In the genomic region with DNA sequence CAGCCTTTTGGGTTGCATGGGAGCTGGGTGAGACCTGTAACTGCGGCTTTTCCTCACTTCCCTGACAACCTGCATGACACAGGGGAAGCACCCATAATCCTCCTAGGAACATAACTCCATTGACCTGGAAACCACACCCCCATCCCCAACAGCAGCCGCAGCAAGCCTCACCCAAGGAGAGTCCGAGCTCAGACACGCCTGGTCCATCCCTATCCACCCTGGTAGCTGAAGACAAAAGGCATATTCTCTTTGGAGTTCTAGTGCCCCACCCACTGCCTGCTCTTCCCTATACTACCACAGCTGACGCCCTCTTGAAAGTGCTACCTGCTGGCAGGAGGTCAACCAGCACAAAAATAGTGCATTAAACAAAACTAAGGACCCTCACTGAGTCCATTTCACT, we compare ENCODE assay signal across 16 cellular contexts.
A peak's percentile ranks its signal among the peaks of the same experiment; 100 is the strongest.
DNase-seq lines count a peak whose midpoint lies in the region; ATAC-seq, FAIRE-seq and TF ChIP-seq lines count a peak whose summit lies in the region.
"Had no signal": no experiment of that assay in that cellular context is flagged by ENCODE, and none has a peak within 500 bp of the region (broad histone marks: within the 10 kb centered on the region; RNA-seq: fewer than 3 reads in every experiment).

No MANE protein-coding gene starts in this region.

- H3K18ac ChIP-seq in H1 (ENCODE audit: extremely low read depth, low read length) (peak overlapping the region; percentile 28; the same call in 1 of the 2 replicates), neuronal stem cell (ENCODE audit: low read length) (no peak overlapping the region)

- H3K4me3 ChIP-seq in HUES48 (ENCODE audit: low read depth, low read length) (no peak overlapping the region), H1 (ENCODE audit: extremely low read depth in 1 of 4, insufficient read depth in 2 of 4, low read depth in 3 of 4, low read length in 4 of 4) (no peak overlapping the region), neuronal stem cell (ENCODE audit: low read length in 2 of 2) (no peak overlapping the region)
- H3K4me3 ChIP-seq: BLaER1 treated with 17β-estradiol and CSF1 and Interleukin-3, amounts not matched to agents 10 nM and 100 nM had no signal

- H3K27ac ChIP-seq in HUES48 (ENCODE audit: low read depth, low read length) (peak overlapping the region; percentile 22), H1 (ENCODE audit: low read depth, low read length) (no peak overlapping the region), neuronal stem cell (replicated peaks; ENCODE audit: low read length) (no peak overlapping the region)
- H3K27ac ChIP-seq: BLaER1 treated with 17β-estradiol and CSF1 and Interleukin-3, amounts not matched to agents 10 nM and 100 nM had no signal

- H4K91ac ChIP-seq in H1 (replicated peaks; ENCODE audit: insufficient read length, low read length) (no peak overlapping the region), neuronal stem cell (ENCODE audit: low read depth, low read length, poor library complexity) (no peak overlapping the region)

- 0 out of 2 replicates have a peak, but pooled peaks cover 3% of the 10 kb centered on the region for H3K9me3 ChIP-seq in HUES48 (ENCODE audit: control insufficient read depth, insufficient read depth, low read length)
- peaks cover 0 to 11% of the 10 kb centered on the region in 2 experiments; a peak in 1 of 4 replicates for H3K9me3 ChIP-seq in H1 (ENCODE audit: insufficient read depth in 2 of 2, low read depth in 1 of 2, low read length in 1 of 2)
- peaks cover 0 to 4% of the 10 kb centered on the region in 2 donors for H3K9me3 ChIP-seq in neuronal stem cell (replicated peaks in 1 of 2; ENCODE audit: control insufficient read depth in 2 of 2, insufficient read depth in 1 of 2, low read depth in 1 of 2, low read length in 2 of 2)
- H3K9me3 ChIP-seq: BLaER1 treated with 17β-estradiol and CSF1 and Interleukin-3, amounts not matched to agents 10 nM and 100 nM had no signal

- no peak for FAIRE-seq in H1 (lab: Jason Lieb, UNC)
- FAIRE-seq: GM12892, H54, HepG2 had no signal

- whole genome bisulfite sequencing in H1 (ENCODE audit: extremely low coverage in 1 of 2, insufficient coverage in 1 of 2, insufficient read length in 1 of 2, insufficient replicate concordance in 2 of 2, low coverage in 1 of 2, low lambda C conversion rate in 2 of 2, missing lambda C conversion rate in 1 of 2), 2 experiments, result 92% methylated on average over 5 of the region's 5 CpGs; no CpG with 5 or more reads in 1 of the 2 experiments
- no CpG with 5 or more reads among the region's 5 CpGs for WGBS in neuronal stem cell (ENCODE audit: extremely low coverage in 2 of 2, insufficient read length in 2 of 2, insufficient replicate concordance in 1 of 2), 2 donors

- peak overlapping the region; percentile 41; the same call in 1 of the 2 replicates for H2AFZ ChIP-seq in H1 (ENCODE audit: low read length)
- no peak overlapping the region for H2AFZ ChIP-seq in neuronal stem cell (ENCODE audit: low read length)

- TF ChIP-seq CTCF in H1 (IDR thresholded peaks at IDR 0.05; ENCODE audit: control extremely low read depth in 1 of 3, insufficient read depth in 1 of 3, low read depth in 1 of 3, low read length in 3 of 3), result no peak

- no peak for TF ChIP-seq POLR2A in H1 (IDR thresholded peaks at IDR 0.05; ENCODE audit: control extremely low read depth in 1 of 2, low read depth in 2 of 2, low read length in 2 of 2)

- no peaks in the 10 kb centered on the region for H4K20me1 ChIP-seq in H1 (replicated peaks in 1 of 2; ENCODE audit: control insufficient read depth in 1 of 2, insufficient read depth in 2 of 2, low read length in 2 of 2)
- H4K20me1 ChIP-seq: BLaER1 treated with 17β-estradiol and CSF1 and Interleukin-3, amounts not matched to agents 10 nM and 100 nM had no signal

- H3K4ac ChIP-seq in H1 (replicated peaks; ENCODE audit: insufficient read length, low read depth, low read length), result no peak overlapping the region
- H3K4ac ChIP-seq in neuronal stem cell (ENCODE audit: low read length), result no peak overlapping the region

- H2AK5ac ChIP-seq in H1 (ENCODE audit: low read depth, low read length) (no peak overlapping the region), neuronal stem cell (ENCODE audit: low read depth, low read length) (no peak overlapping the region)

- H3K79me2 ChIP-seq in H1 (ENCODE audit: control insufficient read depth in 1 of 2, insufficient read depth in 2 of 2, low read length in 2 of 2), result no peaks in the 10 kb centered on the region

- H3K4me1 ChIP-seq in HUES48 (ENCODE audit: control insufficient read depth, insufficient read depth, low read length) (peaks cover 21% of the 10 kb centered on the region), H1 (replicated peaks in 1 of 4; ENCODE audit: control insufficient read depth in 3 of 4, insufficient read depth in 4 of 4, low read length in 3 of 4) (peaks cover 0 to 4% (median under 1%) of the 10 kb centered on the region in 4 experiments; a peak in 2 of 7 replicates), neuronal stem cell (ENCODE audit: control insufficient read depth in 2 of 2, insufficient read depth in 1 of 2, low read depth in 1 of 2, low read length in 2 of 2) (no peaks in the 10 kb centered on the region)
- H3K4me1 ChIP-seq: BLaER1 treated with 17β-estradiol and CSF1 and Interleukin-3, amounts not matched to agents 10 nM and 100 nM had no signal

- H3K23ac ChIP-seq in H1 (ENCODE audit: insufficient read length) (no peak overlapping the region), neuronal stem cell (ENCODE audit: low read depth, low read length, poor library complexity) (no peak overlapping the region)

- H2BK5ac ChIP-seq in H1 (ENCODE audit: low read depth, low read length) (peak overlapping the region; percentile 5; the same call in 1 of the 2 replicates), neuronal stem cell (ENCODE audit: low read length) (no peak overlapping the region)

- no peaks in the 10 kb centered on the region for H3K23me2 ChIP-seq in H1 (ENCODE audit: low read depth, low read length)

- ATAC-seq in GM18858 (IDR thresholded peaks at IDR 0.05; ENCODE audit: unreplicated experiment), result no peak
- ATAC-seq: HepG2 had no signal

- no peak overlapping the region for H2BK120ac ChIP-seq in H1 (replicated peaks; ENCODE audit: low read depth, low read length)
- no peak overlapping the region for H2BK120ac ChIP-seq in neuronal stem cell (ENCODE audit: low read depth, low read length)

- H2BK15ac ChIP-seq in H1 (ENCODE audit: low read length), result no peak overlapping the region
- no peak overlapping the region for H2BK15ac ChIP-seq in neuronal stem cell (ENCODE audit: low read length)

- H2BK20ac ChIP-seq in H1 (ENCODE audit: low read length), result 0 out of 2 replicates have a peak overlapping the region, but pooled peaks have one; percentile 6

- H3K27me3 ChIP-seq in HUES48 (ENCODE audit: control insufficient read depth, insufficient read depth, low read length), result no peaks in the 10 kb centered on the region
- H3K27me3 ChIP-seq in H1 (replicated peaks in 1 of 4; ENCODE audit: control insufficient read depth in 3 of 4, extremely low read depth in 1 of 4, insufficient read depth in 3 of 4, low read length in 3 of 4), result no peaks in the 10 kb centered on the region
- no peaks in the 10 kb centered on the region for H3K27me3 ChIP-seq in neuronal stem cell (ENCODE audit: control insufficient read depth in 3 of 3, insufficient read depth in 3 of 3, low read depth in 1 of 3, low read length in 3 of 3)
- H3K27me3 ChIP-seq: BLaER1 treated with 17β-estradiol and CSF1 and Interleukin-3, amounts not matched to agents 10 nM and 100 nM had no signal

- no peak for TF ChIP-seq RAD21 in H1 (IDR thresholded peaks at IDR 0.05 in 1 of 2, conservative IDR thresholded peaks at IDR 0.05 in 1 of 2; ENCODE audit: low read depth in 2 of 2, low read length in 2 of 2)

- H3K14ac ChIP-seq in H1 (ENCODE audit: insufficient read length) (no peak overlapping the region), neuronal stem cell (ENCODE audit: low read length) (peak overlapping the region; percentile 89)

- H2BK12ac ChIP-seq in H1 (ENCODE audit: low read depth, low read length) (peak overlapping the region; percentile 39; the same call in 1 of the 2 replicates), neuronal stem cell (ENCODE audit: low read length) (no peak overlapping the region)

- H3K36me3 ChIP-seq in HUES48 (ENCODE audit: control insufficient read depth, insufficient read depth, low read length) (no peaks in the 10 kb centered on the region), H1 (ENCODE audit: control insufficient read depth in 2 of 4, insufficient read depth in 4 of 4, low read length in 3 of 4) (peaks cover 0 to 2% (median 0%) of the 10 kb centered on the region in 4 experiments; a peak in 1 of 8 replicates), neuronal stem cell (replicated peaks in 1 of 2; ENCODE audit: control insufficient read depth in 2 of 2, insufficient read depth in 2 of 2, low read length in 2 of 2) (no peaks in the 10 kb centered on the region)
- H3K36me3 ChIP-seq: BLaER1 treated with 17β-estradiol and CSF1 and Interleukin-3, amounts not matched to agents 10 nM and 100 nM had no signal

- POLR2A ChIA-PET in H1 (lab: Charles Lee; ENCODE audit: partially characterized antibody), result no interaction called here

- H3K56ac ChIP-seq in H1 (replicated peaks; ENCODE audit: insufficient read length, low read depth, low read length), result no peak overlapping the region

- CTCF ChIA-PET in H1 (lab: Charles Lee; ENCODE audit: partially characterized antibody), result no interaction called here

- no peaks in the 10 kb centered on the region for H3K79me1 ChIP-seq in H1 (ENCODE audit: low read depth, low read length)
- no peaks in the 10 kb centered on the region for H3K79me1 ChIP-seq in neuronal stem cell (ENCODE audit: low read depth, low read length)

- peak; percentile 10 for DNase-seq in NCI-H748 (lab: John Stamatoyannopoulos, UW; ENCODE audit: unreplicated experiment)
- DNase-seq in NCI-H748 treated with DMSO at 0.1 percent for 48 hours (lab: John Stamatoyannopoulos, UW), result no peak
- DNase-seq in H1 (ENCODE audit: low read depth in 1 of 2, low spot score in 2 of 2), result no peak
- no peak for DNase-seq in neuronal stem cell (ENCODE audit: low spot score)
- no peak for DNase-seq in NOMO-1 treated with dmso at 0.1 percent for 144 hours (lab: John Stamatoyannopoulos, UW; ENCODE audit: unreplicated experiment)
- no peak for DNase-seq in NK-92 (lab: John Stamatoyannopoulos, UW; ENCODE audit: unreplicated experiment)
- DNase-seq: ACHN; CD4-positive, CD25-positive, alpha-beta regulatory T cell; DMS79; GDM1 had no signal

- H3K4me2 ChIP-seq in H1 (ENCODE audit: insufficient read depth in 1 of 2, low read depth in 2 of 2, low read length in 2 of 2), result no peak overlapping the region
- no peak overlapping the region for H3K4me2 ChIP-seq in neuronal stem cell (ENCODE audit: insufficient read depth, low read length, poor library complexity, severe bottlenecking)
- H3K4me2 ChIP-seq: BLaER1 treated with 17β-estradiol and CSF1 and Interleukin-3, amounts not matched to agents 10 nM and 100 nM had no signal

- H3K9ac ChIP-seq in HUES48 (ENCODE audit: low read depth, low read length) (no peak overlapping the region), H1 (replicated peaks in 1 of 4; ENCODE audit: extremely low read depth in 1 of 4, low read depth in 3 of 4, low read length in 3 of 4) (no peak overlapping the region), neuronal stem cell (ENCODE audit: low read depth, low read length, poor library complexity) (no peak overlapping the region)
- H3K9ac ChIP-seq: BLaER1 treated with 17β-estradiol and CSF1 and Interleukin-3, amounts not matched to agents 10 nM and 100 nM had no signal

- H4K8ac ChIP-seq in H1 (ENCODE audit: extremely low read depth, insufficient read depth, low read length) (no peak overlapping the region), neuronal stem cell (ENCODE audit: low read depth, low read length) (no peak overlapping the region)

- no peak for TF ChIP-seq EP300 in H1 (IDR thresholded peaks at IDR 0.05; ENCODE audit: borderline replicate concordance in 1 of 2, low read depth in 2 of 2, low read length in 2 of 2)

- no peak overlapping the region for H4K5ac ChIP-seq in H1 (ENCODE audit: insufficient read length, low read depth, low read length)
